In genomic region chr5:154858251-154858971, GRCh38 we compare ENCODE assay signal across 8 cellular contexts. TPM values are rescaled to one million over a fixed set of nuclear protein-coding genes. Genes with fewer than 3 reads are reported as not detected.
DNase-seq lines count a peak whose midpoint lies in the region; ATAC-seq and TF ChIP-seq lines count a peak whose summit lies in the region.

TSS of gene CNOT8 (plus strand) at chr5:154858627. CDS start at chr5:154863279, 4,652 bp downstream.

- H3K27ac ChIP-seq in DOHH2 (ENCODE audit: low read depth, low read length), result peak within 1 kb of the TSS; percentile 89
- H3K27ac ChIP-seq in GM23338 (ENCODE audit: low read depth), result peak within 1 kb of the TSS; percentile 99

- DNase-seq in GM23338 (ENCODE audit: low spot score) (peak; percentile 98), LHCN-M2 (ENCODE audit: low read depth) (peak; percentile 98), RPMI8226 (peak; percentile 98), fibroblast of gingiva (ENCODE audit: low read depth) (peak; percentile 99)
- peak; percentile 96 to 97 for DNase-seq in activated T-helper 1 cell treated with anti-CD3 and anti-CD28 coated beads, Interleukin-2, amount 50 U/mL, for 16 hours (ENCODE audit: low read depth in 1 of 2, low spot score in 1 of 2)
- DNase-seq in naive thymus-derived CD8-positive, alpha-beta T cell, result peak; percentile 94 to 99 (median 98)
- peak; percentile 93 to 98 (median 96) for DNase-seq in stimulated activated naive CD4-positive, alpha-beta T cell (lab: John Stamatoyannopoulos, UW)

- no peaks in the 10 kb centered on the region for H3K27me3 ChIP-seq in DOHH2 (ENCODE audit: control insufficient read depth, low read length)
- no peaks in the 10 kb centered on the region for H3K27me3 ChIP-seq in GM23338 (ENCODE audit: insufficient read depth)

- peak within 1 kb of the TSS; percentile 63 for H2AFZ ChIP-seq in GM23338

- H3K4me2 ChIP-seq in DOHH2 (ENCODE audit: low read length) (peak within 1 kb of the TSS; percentile 99), GM23338 (peak within 1 kb of the TSS; percentile 93)

- H3K9me2 ChIP-seq in DOHH2 (replicated peaks; ENCODE audit: control insufficient read depth, low read length) (no peaks in the 10 kb centered on the region), GM23338 (ENCODE audit: insufficient read depth) (no peaks in the 10 kb centered on the region)

- peaks cover 17% of the 10 kb centered on the region for H3K27me3 Mint-ChIP-seq in GM23338 (ENCODE audit: insufficient read depth, low read depth, poor library complexity)
- no peaks in the 10 kb centered on the region for H3K27me3 Mint-ChIP-seq in naive thymus-derived CD8-positive, alpha-beta T cell

- peak within 1 kb of the TSS; percentile 91 for H3K4me3 Mint-ChIP-seq in GM23338
- peak within 1 kb of the TSS; percentile 87 to 97 (median 95) for H3K4me3 Mint-ChIP-seq in naive thymus-derived CD8-positive, alpha-beta T cell

- peak within 1 kb of the TSS; percentile 100 for H3K27ac Mint-ChIP-seq in GM23338
- H3K27ac Mint-ChIP-seq in naive thymus-derived CD8-positive, alpha-beta T cell, result peak within 1 kb of the TSS; percentile 91 to 100 (median 99)

- H3K9me3 ChIP-seq in DOHH2 (ENCODE audit: control insufficient read depth, insufficient read depth, low read length), result no peaks in the 10 kb centered on the region

- H3K9me3 Mint-ChIP-seq in GM23338, result no peaks in the 10 kb centered on the region
- H3K9me3 Mint-ChIP-seq in naive thymus-derived CD8-positive, alpha-beta T cell, result no peaks in the 10 kb centered on the region

- POLR2A ChIA-PET in naive thymus-derived CD8-positive, alpha-beta T cell (lab: Charles Lee), result interaction anchor here (0.6 to 2.8 kb wide), 10 partner anchors 18 to 104 kb away, joined by 3 to 13 read pairs (median 4); partner anchors contain the start of gene LARP1

- TF ChIP-seq CTCF in DOHH2 (IDR thresholded peaks at IDR 0.05; ENCODE audit: low read depth, low read length, poor library complexity, severe bottlenecking) (no peak), GM23338 (conservative IDR thresholded peaks at IDR 0.05; ENCODE audit: low read depth in 2 of 2) (peak in 1 of 2 experiments; percentile 13; a peak in 1 of 4 replicates)

- H3K36me3 Mint-ChIP-seq in GM23338 (ENCODE audit: low read depth), result peaks cover 14% of the 10 kb centered on the region
- H3K36me3 Mint-ChIP-seq in naive thymus-derived CD8-positive, alpha-beta T cell, result peaks cover 0 to 23% (median 0%) of the 10 kb centered on the region in 3 donors

- H3F3A ChIP-seq in DOHH2 (ENCODE audit: control insufficient read depth, insufficient read depth) (peaks cover 14% of the 10 kb centered on the region), GM23338 (replicated peaks; ENCODE audit: low read depth) (peaks cover 13% of the 10 kb centered on the region; the same call in 1 of the 2 replicates)

- peak; percentile 90 for ATAC-seq in GM23338
- ATAC-seq in naive thymus-derived CD8-positive, alpha-beta T cell, result peak; percentile 70 to 75

- peaks cover 26% of the 10 kb centered on the region for H3K4me1 Mint-ChIP-seq in GM23338
- H3K4me1 Mint-ChIP-seq in naive thymus-derived CD8-positive, alpha-beta T cell, result peaks cover 31 to 49% (median 45%) of the 10 kb centered on the region in 4 donors

- H3K4me1 ChIP-seq in DOHH2 (ENCODE audit: control insufficient read depth, low read length) (peaks cover 42% of the 10 kb centered on the region), GM23338 (ENCODE audit: insufficient read depth) (peaks cover 24% of the 10 kb centered on the region)

- H4K20me1 ChIP-seq in DOHH2 (ENCODE audit: control insufficient read depth, insufficient read depth, low read depth, low read length), result peaks cover 30% of the 10 kb centered on the region
- peaks cover 15% of the 10 kb centered on the region; the same call in 1 of the 2 replicates for H4K20me1 ChIP-seq in GM23338 (replicated peaks; ENCODE audit: insufficient read depth)

- H3K4me3 ChIP-seq in DOHH2 (ENCODE audit: low read length), result peak within 1 kb of the TSS; percentile 92
- peak within 1 kb of the TSS; percentile 93 for H3K4me3 ChIP-seq in GM23338

- H3K79me2 ChIP-seq in DOHH2 (ENCODE audit: control insufficient read depth, low read length), result peaks cover 50% of the 10 kb centered on the region
- H3K79me2 ChIP-seq in GM23338 (replicated peaks; ENCODE audit: insufficient read depth), result peaks cover 47% of the 10 kb centered on the region

- H3K36me3 ChIP-seq in DOHH2 (ENCODE audit: control insufficient read depth, low read length) (peaks cover 44% of the 10 kb centered on the region), GM23338 (ENCODE audit: insufficient read depth) (peaks cover 8% of the 10 kb centered on the region; the same call in 1 of the 2 replicates)

TF ChIP-seq in GM23338, 12 proteins besides CTCF, POLR2A, EP300 and RAD21:
- TF ChIP-seq POLR2AphosphoS5 (IDR thresholded peaks at IDR 0.05; ENCODE audit: low read depth) (peak; percentile 99), EZH2phosphoT487 (IDR thresholded peaks at IDR 0.05; ENCODE audit: unreplicated experiment) (no peak), EZH2 (IDR thresholded peaks at IDR 0.05; ENCODE audit: low read depth, unreplicated experiment) (no peak), ZNF331 (CRISPR knock-in tag; IDR thresholded peaks at IDR 0.05; ENCODE audit: low read depth) (no peak), CREB1 (CRISPR knock-in tag; IDR thresholded peaks at IDR 0.05; ENCODE audit: low read depth) (peak; percentile 54)
- TF ChIP-seq, protein P1, sequence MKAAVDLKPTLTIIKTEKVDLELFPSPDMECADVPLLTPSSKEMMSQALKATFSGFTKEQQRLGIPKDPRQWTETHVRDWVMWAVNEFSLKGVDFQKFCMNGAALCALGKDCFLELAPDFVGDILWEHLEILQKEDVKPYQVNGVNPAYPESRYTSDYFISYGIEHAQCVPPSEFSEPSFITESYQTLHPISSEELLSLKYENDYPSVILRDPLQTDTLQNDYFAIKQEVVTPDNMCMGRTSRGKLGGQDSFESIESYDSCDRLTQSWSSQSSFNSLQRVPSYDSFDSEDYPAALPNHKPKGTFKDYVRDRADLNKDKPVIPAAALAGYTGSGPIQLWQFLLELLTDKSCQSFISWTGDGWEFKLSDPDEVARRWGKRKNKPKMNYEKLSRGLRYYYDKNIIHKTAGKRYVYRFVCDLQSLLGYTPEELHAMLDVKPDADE (IDR thresholded peaks at IDR 0.05), result peak; percentile 55; the same call in 1 of the 2 replicates
TF ChIP-seq in GM23338: peak in this region for 3.

RNA-seq across cellular contexts. Expression of gene CNOT8, which starts in this region (rescaled TPM):
- 77.7 and 78.3 TPM in 2 replicates for total RNA-seq in GM23338 (2014; rRNA removed; shearing (Covaris generic))
- polyA plus RNA-seq in GM23338 (2016; fragmentation: Nextera tagmentation; extraction: Ambion mirVana), result 26.9 and 31.2 TPM in 2 replicates
- 73.5 and 85.7 TPM in 2 replicates for total RNA-seq in LHCN-M2 (2014; rRNA removed)
- polyA plus RNA-seq in LHCN-M2 (2012), result 27.9 TPM
- 100 to 1,000 TPM; 112 to 116 TPM for total RNA-seq in naive thymus-derived CD8-positive, alpha-beta T cell
- 100 to 1,000 TPM; 134 to 157 (median 153) TPM for polyA plus RNA-seq in naive thymus-derived CD8-positive, alpha-beta T cell

Comparison
In these comparisons a context has a peak if more than half of its experiments do, and no peak if none do; other contexts are left out.
1. Peak in every context shown above with its lines: DNase-seq, ATAC-seq, H3K4me3 ChIP-seq and H3K27ac ChIP-seq.